10 cellular contexts compared by ENCODE assay signal in genomic region chr22:40076702-40077645, GRCh38.
DNase-seq lines count a peak whose midpoint lies in the region; ATAC-seq, FAIRE-seq and TF ChIP-seq lines count a peak whose summit lies in the region.
"Had no signal": no experiment of that assay in that cellular context is flagged by ENCODE, and none has a peak within 500 bp of the region (broad histone marks: within the 10 kb centered on the region; RNA-seq: fewer than 3 reads in every experiment).

No MANE protein-coding gene starts in this region.

- FAIRE-seq in D721Med (lab: Jason Lieb, UNC): no peak

- no peaks in the 10 kb centered on the region for H3K27me3 Mint-ChIP-seq in CD4-positive, alpha-beta memory T cell
- no peaks in the 10 kb centered on the region for H3K27me3 Mint-ChIP-seq in activated naive CD8-positive, alpha-beta T cell treated with anti-CD3 and anti-CD28 coated beads, Interleukin-2, amount 50 U/mL, for 24 hours
- no peaks in the 10 kb centered on the region for H3K27me3 Mint-ChIP-seq in naive B cell

- in situ Hi-C loops in KBM-7 (cut with MboI; ENCODE audit: low pct_unique_long_range_greater_than_20kb, low sequenced_read_pairs): no loop called here

- no peak overlapping the region for H3K27ac ChIP-seq in CD4-positive, alpha-beta memory T cell (ENCODE audit: low read depth, low read length)

- intact Hi-C loops in CD4-positive, alpha-beta memory T cell (cut with micrococcal nuclease): no loop called here

- POLR2A ChIA-PET in CD4-positive, alpha-beta memory T cell (lab: Charles Lee; ENCODE audit: partially characterized antibody): interaction anchor here (1.2 kb wide), 1 partner anchor 33 kb away, joined by 3 read pairs; no protein-coding TSS in a partner anchor

- H3K4me1 ChIP-seq in CD4-positive, alpha-beta memory T cell (ENCODE audit: insufficient read depth, low read length): peaks cover 64% of the 10 kb centered on the region

- TF ChIP-seq CTCF in D721Med (IDR thresholded peaks at IDR 0.05; ENCODE audit: insufficient read depth, missing control alignments): no peak

- H3K27ac Mint-ChIP-seq in CD4-positive, alpha-beta memory T cell: peak overlapping the region in 5 of 7 donors; percentile 39 to 88 (median 51)
- H3K27ac Mint-ChIP-seq in activated naive CD8-positive, alpha-beta T cell treated with anti-CD3 and anti-CD28 coated beads, Interleukin-2, amount 50 U/mL, for 24 hours: peak overlapping the region; percentile 79
- peak overlapping the region; percentile 39 to 81 (median 74) for H3K27ac Mint-ChIP-seq in naive B cell
- H3K27ac Mint-ChIP-seq: activated T-helper 1 cell treated with anti-CD3 and anti-CD28 coated beads, Interleukin-12 subunit alpha, Interleukin-12 subunit beta, Interleukin-2, Interleukin-4 antibody, amounts not matched to agents 30 ng/mL and 10 ng/mL and 1 ng/mL, durations not matched to agents 14 hours and 24 hours and 36 hours had no signal

- DNase-seq in CD4-positive, alpha-beta memory T cell: no peak
- DNase-seq in KBM-7 (peak; percentile 32), naive B cell (no peak), NCI-H2227 treated with DMSO at 0.1 percent for 48 hours (lab: John Stamatoyannopoulos, UW) (no peak), D721Med (ENCODE audit: insufficient read length, low spot score) (no peak)
- DNase-seq in activated naive CD8-positive, alpha-beta T cell treated with anti-CD3 and anti-CD28 coated beads, Interleukin-2, amount 50 U/mL, for 24 hours: no peak
- DNase-seq in stimulated activated CD4-positive, alpha-beta T cell treated with anti-CD3 and anti-CD28 coated beads, Interleukin-2, amount 100 ng/mL, for 48 hours: no peak
- DNase-seq: DND-41 had no signal

- CTCF ChIA-PET in CD4-positive, alpha-beta memory T cell (lab: Charles Lee; ENCODE audit: partially characterized antibody): no interaction called here

- H3K27me3 ChIP-seq in CD4-positive, alpha-beta memory T cell (ENCODE audit: insufficient read depth, low read length): no peaks in the 10 kb centered on the region

- H3K36me3 Mint-ChIP-seq in CD4-positive, alpha-beta memory T cell: peaks cover 0 to 2% of the 10 kb centered on the region in 2 donors
- H3K36me3 Mint-ChIP-seq in activated naive CD8-positive, alpha-beta T cell treated with anti-CD3 and anti-CD28 coated beads, Interleukin-2, amount 50 U/mL, for 24 hours (ENCODE audit: low read depth): peaks cover 3% of the 10 kb centered on the region
- no peaks in the 10 kb centered on the region for H3K36me3 Mint-ChIP-seq in naive B cell

- H3K36me3 ChIP-seq in CD4-positive, alpha-beta memory T cell (ENCODE audit: insufficient read depth, low read length): no peaks in the 10 kb centered on the region

- no peaks in the 10 kb centered on the region for H3K9me3 ChIP-seq in CD4-positive, alpha-beta memory T cell (ENCODE audit: control insufficient read depth in 1 of 2, low read length in 2 of 2)

- peak overlapping the region in 6 of 8 donors; percentile 14 to 79 (median 47) for H3K4me3 Mint-ChIP-seq in CD4-positive, alpha-beta memory T cell
- peak overlapping the region; percentile 69 for H3K4me3 Mint-ChIP-seq in activated naive CD8-positive, alpha-beta T cell treated with anti-CD3 and anti-CD28 coated beads, Interleukin-2, amount 50 U/mL, for 24 hours
- peak overlapping the region in 7 of 8 donors; percentile 16 to 88 (median 69) for H3K4me3 Mint-ChIP-seq in naive B cell
- H3K4me3 Mint-ChIP-seq: activated T-helper 1 cell treated with anti-CD3 and anti-CD28 coated beads, Interleukin-12 subunit alpha, Interleukin-12 subunit beta, Interleukin-2, Interleukin-4 antibody, amounts not matched to agents 30 ng/mL and 10 ng/mL and 1 ng/mL, durations not matched to agents 14 hours and 24 hours and 36 hours had no signal

- no peaks in the 10 kb centered on the region for H3K9me3 Mint-ChIP-seq in CD4-positive, alpha-beta memory T cell
- no peaks in the 10 kb centered on the region for H3K9me3 Mint-ChIP-seq in activated naive CD8-positive, alpha-beta T cell treated with anti-CD3 and anti-CD28 coated beads, Interleukin-2, amount 50 U/mL, for 24 hours
- H3K9me3 Mint-ChIP-seq in naive B cell: no peaks in the 10 kb centered on the region
- H3K9me3 Mint-ChIP-seq: activated T-helper 1 cell treated with anti-CD3 and anti-CD28 coated beads, Interleukin-12 subunit alpha, Interleukin-12 subunit beta, Interleukin-2, Interleukin-4 antibody, amounts not matched to agents 30 ng/mL and 10 ng/mL and 1 ng/mL, durations not matched to agents 14 hours and 24 hours and 36 hours had no signal

- H3K4me1 Mint-ChIP-seq in CD4-positive, alpha-beta memory T cell: peaks cover 41 to 51% (median 46%) of the 10 kb centered on the region in 4 donors
- peaks cover 50% of the 10 kb centered on the region for H3K4me1 Mint-ChIP-seq in activated naive CD8-positive, alpha-beta T cell treated with anti-CD3 and anti-CD28 coated beads, Interleukin-2, amount 50 U/mL, for 24 hours
- peaks cover 41 to 77% (median 52%) of the 10 kb centered on the region in 3 donors for H3K4me1 Mint-ChIP-seq in naive B cell

- no peak overlapping the region for H3K4me3 ChIP-seq in CD4-positive, alpha-beta memory T cell (ENCODE audit: low read length in 2 of 2)

- ATAC-seq in activated naive CD8-positive, alpha-beta T cell treated with anti-CD3 and anti-CD28 coated beads, Interleukin-2, amount 50 U/mL, for 24 hours: peak; percentile 39
- ATAC-seq in naive B cell (ENCODE audit: low read depth in 2 of 2) (peak; percentile 56 to 57), HG02981 (IDR thresholded peaks at IDR 0.05; ENCODE audit: unreplicated experiment) (no peak)
